10 cellular contexts compared by ENCODE assay signal in the genomic region with DNA sequence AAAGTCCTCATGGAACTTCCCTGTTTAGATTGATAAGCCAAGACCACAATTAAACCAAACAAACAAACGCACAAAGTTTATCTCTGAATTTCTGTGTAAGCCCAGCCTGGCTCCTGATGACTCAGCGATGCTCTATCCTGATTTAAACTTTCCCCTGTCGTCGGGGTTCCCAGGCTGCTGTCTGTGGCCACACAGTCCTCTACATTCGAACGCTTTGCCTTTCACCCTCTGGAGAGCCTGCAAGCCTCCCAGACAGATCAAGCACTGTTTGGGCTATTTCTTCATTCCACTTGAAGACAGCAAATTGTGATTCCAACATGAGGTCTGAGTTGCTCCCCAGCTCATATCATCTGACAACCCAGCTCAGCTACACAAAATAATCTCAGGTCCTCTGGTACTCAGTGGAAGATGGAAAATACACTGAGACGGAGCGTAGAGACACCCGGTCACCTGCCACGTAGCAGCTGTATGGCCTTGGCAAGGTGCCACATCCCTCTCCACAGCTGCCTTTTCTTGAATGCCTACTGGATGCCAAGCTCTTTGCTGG. TPM values are rescaled to one million over a fixed set of nuclear protein-coding genes. Genes with fewer than 3 reads are reported as not detected.
A peak's percentile ranks its signal among the peaks of the same experiment; 100 is the strongest.
DNase-seq lines count a peak whose midpoint lies in the region; ATAC-seq and TF ChIP-seq lines count a peak whose summit lies in the region.
"Had no signal": no experiment of that assay in that cellular context is flagged by ENCODE, and none has a peak within 500 bp of the region (broad histone marks: within the 10 kb centered on the region; RNA-seq: fewer than 3 reads in every experiment).

No MANE protein-coding gene starts in this region.

- no peak overlapping the region for H3K4me3 Mint-ChIP-seq in activated CD4-positive, alpha-beta T cell treated with anti-CD3 and anti-CD28 coated beads, Interleukin-2, amount 10 ng/mL, durations not matched to agents 24 days and 14 days

- H3K9me3 ChIP-seq in SJCRH30 (replicated peaks) (no peaks in the 10 kb centered on the region), hepatocyte (ENCODE audit: low read depth) (no peaks in the 10 kb centered on the region)

- no peak overlapping the region for H2AFZ ChIP-seq in hepatocyte

- ATAC-seq in Right ventricle myocardium superior (ENCODE audit: poor library complexity) (peak; percentile 49), GM18517 (IDR thresholded peaks at IDR 0.05; ENCODE audit: unreplicated experiment) (no peak), GM19023 (IDR thresholded peaks at IDR 0.05; ENCODE audit: unreplicated experiment) (no peak)

- H3K27me3 Mint-ChIP-seq in activated CD4-positive, alpha-beta T cell treated with anti-CD3 and anti-CD28 coated beads, Interleukin-2, amount 10 ng/mL, durations not matched to agents 24 days and 14 days: peaks cover 2% of the 10 kb centered on the region

- H3K36me3 Mint-ChIP-seq in activated CD4-positive, alpha-beta T cell treated with anti-CD3 and anti-CD28 coated beads, Interleukin-2, amount 10 ng/mL, durations not matched to agents 24 days and 14 days (ENCODE audit: low read depth): no peaks in the 10 kb centered on the region

- DNase-seq in Right ventricle myocardium superior (no peak), cardiac septum (ENCODE audit: low spot score) (no peak), SJCRH30 (peak; percentile 91 to 97), hepatocyte (ENCODE audit: low spot score) (peak; percentile 45)
- DNase-seq in stimulated activated naive CD4-positive, alpha-beta T cell treated with Interleukin-2 at 50 U/mL for 16 hours (lab: John Stamatoyannopoulos, UW): no peak
- DNase-seq in activated CD4-positive, alpha-beta T cell treated with anti-CD3 and anti-CD28 coated beads, Interleukin-2, amount 10 ng/mL, durations not matched to agents 24 days and 14 days: no peak
- DNase-seq: foreskin melanocyte; stimulated activated CD8-positive, alpha-beta memory T cell treated with anti-CD3 and anti-CD28 coated beads, Interleukin-4, amount 100 ng/mL, for 48 hours had no signal

- H3K4me3 ChIP-seq in SJCRH30: no peak overlapping the region
- no peak overlapping the region for H3K4me3 ChIP-seq in hepatocyte

- H3K9me2 ChIP-seq in hepatocyte (replicated peaks; ENCODE audit: insufficient read depth): no peaks in the 10 kb centered on the region

- H3K79me2 ChIP-seq in hepatocyte: no peaks in the 10 kb centered on the region

- H3K27me3 ChIP-seq in SJCRH30 (no peaks in the 10 kb centered on the region), hepatocyte (no peaks in the 10 kb centered on the region)

- no peaks in the 10 kb centered on the region for H3K4me1 Mint-ChIP-seq in activated CD4-positive, alpha-beta T cell treated with anti-CD3 and anti-CD28 coated beads, Interleukin-2, amount 10 ng/mL, durations not matched to agents 24 days and 14 days

- peak overlapping the region; percentile 69 for H3K27ac ChIP-seq in SJCRH30
- H3K27ac ChIP-seq in hepatocyte: no peak overlapping the region

- H4K20me1 ChIP-seq in hepatocyte (ENCODE audit: insufficient read depth, poor library complexity, severe bottlenecking): no peaks in the 10 kb centered on the region

- no peak overlapping the region for H3K4me2 ChIP-seq in hepatocyte

- intact Hi-C loops in Right ventricle myocardium superior (cut with DNase I): loop anchor here (2.0 kb wide), 1 partner anchor 142 kb away; no protein-coding TSS in a partner anchor
- intact Hi-C loops in cardiac septum (cut with DNase I): no loop called here
- intact Hi-C loops in activated CD4-positive, alpha-beta T cell treated with anti-CD3 and anti-CD28 coated beads, Interleukin-2, amount 10 ng/mL, durations not matched to agents 24 days and 14 days (cut with micrococcal nuclease): no loop called here

- H3K27ac Mint-ChIP-seq in activated CD4-positive, alpha-beta T cell treated with anti-CD3 and anti-CD28 coated beads, Interleukin-2, amount 10 ng/mL, durations not matched to agents 24 days and 14 days: no peak overlapping the region

- H3K9me3 Mint-ChIP-seq in activated CD4-positive, alpha-beta T cell treated with anti-CD3 and anti-CD28 coated beads, Interleukin-2, amount 10 ng/mL, durations not matched to agents 24 days and 14 days: no peaks in the 10 kb centered on the region

- no peaks in the 10 kb centered on the region; the same call in 1 of the 2 replicates for H3K36me3 ChIP-seq in SJCRH30
- H3K36me3 ChIP-seq in hepatocyte (replicated peaks; ENCODE audit: insufficient read depth, low read depth): no peaks in the 10 kb centered on the region

- no peak for TF ChIP-seq CTCF in hepatocyte (IDR thresholded peaks at IDR 0.05; ENCODE audit: poor library complexity)

- WGBS in hepatocyte (ENCODE audit: low lambda C conversion rate, missing lambda C conversion rate): 48% methylated on average over 10 of the region's 10 CpGs

- peaks cover 36% of the 10 kb centered on the region for H3K4me1 ChIP-seq in SJCRH30
- peaks cover 5% of the 10 kb centered on the region for H3K4me1 ChIP-seq in hepatocyte (ENCODE audit: insufficient read depth)

RNA-seq across cellular contexts. Expression of gene CYRIA, which starts 51.2 kb away (rescaled TPM):
- total RNA-seq in Right ventricle myocardium superior (3.9 TPM), cardiac septum (3.7 TPM), hepatocyte (1.5 and 1.8 TPM in 2 replicates)
- total RNA-seq in SJCRH30 (2014; rRNA removed; shearing (Covaris generic)): 18.3 and 22.2 TPM in 2 replicates
- 1.4 and 3.6 TPM in 2 replicates for polyA plus RNA-seq in hepatocyte
- 1.7 and 1.8 TPM in 2 replicates for total RNA-seq in activated CD4-positive, alpha-beta T cell treated with anti-CD3 and anti-CD28 coated beads, Interleukin-2, amount 10 ng/mL, durations not matched to agents 24 days and 14 days

Comparison
In these comparisons a context has a peak if more than half of its experiments do, and no peak if none do; other contexts are left out.
1. DNase-seq: peak in SJCRH30 (2 of 2) and hepatocyte (single experiment); none in Right ventricle myocardium superior (single experiment), cardiac septum (single experiment), stimulated activated naive CD4-positive, alpha-beta T cell treated with Interleukin-2 at 50 U/mL for 16 hours (single experiment) and activated CD4-positive, alpha-beta T cell treated with anti-CD3 and anti-CD28 coated beads, Interleukin-2, amount 10 ng/mL, durations not matched to agents 24 days and 14 days (single experiment).